Comparison of ENCODE assay signal across 1 cellular context in the genomic region with DNA sequence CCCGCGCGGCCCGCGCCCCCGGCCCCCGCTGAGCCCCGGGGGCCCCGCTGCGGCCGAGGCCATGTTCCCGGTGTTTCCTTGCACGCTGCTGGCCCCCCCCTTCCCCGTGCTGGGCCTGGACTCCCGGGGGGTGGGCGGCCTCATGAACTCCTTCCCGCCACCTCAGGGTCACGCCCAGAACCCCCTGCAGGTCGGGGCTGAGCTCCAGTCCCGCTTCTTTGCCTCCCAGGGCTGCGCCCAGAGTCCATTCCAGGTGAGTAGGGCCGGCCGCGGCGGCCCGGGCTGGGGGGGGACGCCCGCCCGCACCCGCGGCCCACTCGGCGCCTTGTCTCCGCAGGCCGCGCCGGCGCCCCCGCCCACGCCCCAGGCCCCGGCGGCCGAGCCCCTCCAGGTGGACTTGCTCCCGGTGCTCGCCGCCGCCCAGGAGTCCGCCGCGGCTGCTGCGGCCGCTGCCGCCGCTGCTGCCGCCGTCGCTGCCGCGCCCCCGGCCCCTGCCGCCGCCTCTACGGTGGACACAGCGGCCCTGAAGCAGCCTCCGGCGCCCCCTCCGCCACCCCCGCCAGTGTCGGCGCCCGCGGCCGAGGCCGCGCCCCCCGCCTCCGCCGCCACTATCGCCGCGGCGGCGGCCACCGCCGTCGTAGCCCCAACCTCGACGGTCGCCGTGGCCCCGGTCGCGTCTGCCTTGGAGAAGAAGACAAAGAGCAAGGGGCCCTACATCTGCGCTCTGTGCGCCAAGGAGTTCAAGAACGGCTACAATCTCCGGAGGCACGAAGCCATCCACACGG.
TF ChIP-seq lines count a peak whose summit lies in the region.

No MANE protein-coding gene starts in this region.

TF ChIP-seq in endothelial cell of umbilical vein, 7 proteins besides CTCF, POLR2A, EP300 and RAD21:
- TF ChIP-seq EZH2 (IDR thresholded peaks at IDR 0.05; ENCODE audit: borderline replicate concordance, low read depth, low read length, severe bottlenecking) (no peak), MYC (IDR thresholded peaks at IDR 0.05; ENCODE audit: low read depth, low read length) (no peak), FOS (IDR thresholded peaks at IDR 0.05; ENCODE audit: borderline replicate concordance, insufficient read depth, low read length) (no peak), GATA2 (IDR thresholded peaks at IDR 0.05; ENCODE audit: insufficient read depth, insufficient read length, low read depth, low read length) (no peak), POLR2AphosphoS5 (IDR thresholded peaks at IDR 0.05; ENCODE audit: insufficient read depth, low read depth, low read length) (no peak), JUN (IDR thresholded peaks at IDR 0.05; ENCODE audit: borderline replicate concordance, insufficient read depth, insufficient read length, low read depth) (no peak)
- TF ChIP-seq, protein P1, sequence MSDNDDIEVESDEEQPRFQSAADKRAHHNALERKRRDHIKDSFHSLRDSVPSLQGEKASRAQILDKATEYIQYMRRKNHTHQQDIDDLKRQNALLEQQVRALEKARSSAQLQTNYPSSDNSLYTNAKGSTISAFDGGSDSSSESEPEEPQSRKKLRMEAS (IDR thresholded peaks at IDR 0.05; ENCODE audit: insufficient read depth, insufficient read length), result no peak
